ENCODE assay signal across 1 cellular context in the genomic region with DNA sequence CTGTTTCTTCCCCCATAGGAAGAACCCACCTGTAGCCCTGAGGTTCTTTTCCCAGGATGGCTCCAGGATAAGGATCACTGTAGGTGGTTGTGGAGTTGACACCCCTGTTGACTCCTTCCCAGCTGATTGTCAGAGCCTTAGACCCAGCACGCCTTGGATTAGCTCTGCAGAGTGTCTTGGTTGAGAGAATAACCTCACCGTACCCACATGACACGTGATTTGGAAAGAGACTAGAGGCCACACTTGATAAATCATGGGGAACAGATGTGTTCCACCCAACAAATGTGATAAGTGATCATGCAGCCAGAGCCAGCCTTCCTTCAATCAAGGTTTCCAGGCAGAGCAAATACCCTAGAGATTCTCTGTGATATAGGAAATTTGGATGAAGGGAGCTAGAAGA.
TF ChIP-seq lines count a peak whose summit lies in the region.

No MANE protein-coding gene starts in this region.

TF ChIP-seq in GM12878, 131 proteins besides CTCF, POLR2A, EP300 and RAD21:
- TF ChIP-seq RAD51 (IDR thresholded peaks at IDR 0.05) (0 out of 2 replicates have a peak, but pooled peaks have one; percentile 27), RUNX3 (IDR thresholded peaks at IDR 0.05; ENCODE audit: low read length) (0 out of 2 replicates have a peak, but pooled peaks have one; percentile 9), BHLHE40 (IDR thresholded peaks at IDR 0.05; ENCODE audit: borderline replicate concordance in 1 of 2, low read depth in 2 of 2, low read length in 1 of 2) (peak in 1 of 2 experiments; percentile 31; a peak in 1 of 4 replicates), SMC3 (IDR thresholded peaks at IDR 0.05; ENCODE audit: borderline replicate concordance, low read length) (no peak)
